ENCODE assay signal across 29 cellular contexts in genomic region chr9:26919698-26920097, GRCh38.
"Had no signal": no experiment of that assay in that cellular context is flagged by ENCODE, and none has a peak within 500 bp of the region (broad histone marks: within the 10 kb centered on the region; RNA-seq: fewer than 3 reads in every experiment).

No MANE protein-coding gene starts in this region.

- H3K4me1 Mint-ChIP-seq: naive B cell; nephron progenitor cell; neural crest cell; stimulated activated effector memory CD8-positive, alpha-beta T cell treated with anti-CD3 and anti-CD28 coated beads, Interleukin-12 subunit alpha, Interleukin-12 subunit beta, amount 100 ng/mL, for 72 hours; stimulated activated naive B cell treated with anti-CD40 and anti-IgM and Interleukin-4, amounts not matched to agents 10 μg/mL and 1 μg/mL and 100 μg/mL, for 72 hours had no signal

- H3K9me3 Mint-ChIP-seq: naive B cell; naive thymus-derived CD8-positive, alpha-beta T cell; natural killer cell treated with Interleukin-12 subunit alpha and Interleukin-12 subunit beta and Interleukin-15 and Interleukin-18, amount 100 ng/mL, for 72 hours; nephron progenitor cell; neural crest cell; stimulated activated effector memory CD8-positive, alpha-beta T cell treated with anti-CD3 and anti-CD28 coated beads, Interleukin-12 subunit alpha, Interleukin-12 subunit beta, amount 100 ng/mL, for 72 hours; stimulated activated naive B cell treated with anti-CD40 and anti-IgM and Interleukin-4, amounts not matched to agents 10 μg/mL and 1 μg/mL and 100 μg/mL, for 72 hours; stimulated activated naive CD8-positive, alpha-beta T cell treated with anti-CD3 and anti-CD28 coated beads, Interleukin-15, Interleukin-2, amounts not matched to agents 100 ng/mL and 50 ng/mL, for 24 hours had no signal

- H3K4me1 ChIP-seq: pancreas, prostate gland, right atrium auricular region, right lobe of liver, sigmoid colon, stomach, thyroid gland, tibial nerve, upper lobe of left lung, vagina had no signal

- H3K36me3 ChIP-seq: prostate gland had no signal

- H3K27me3 ChIP-seq: neutrophil, pancreas, right atrium auricular region, right lobe of liver, sigmoid colon, stomach, thyroid gland, tibial nerve, upper lobe of left lung, vagina had no signal

- DNase-seq: naive B cell; naive thymus-derived CD8-positive, alpha-beta T cell; nephron progenitor cell; nucleus accumbens; pancreas; retina; right lobe of liver; sigmoid colon; stimulated activated CD4-positive, alpha-beta T cell treated with anti-CD3 and anti-CD28 coated beads, Interleukin-15, amount 100 ng/mL, for 24 hours; stimulated activated CD4-positive, alpha-beta T cell treated with anti-CD3 and anti-CD28 coated beads, Interleukin-2, amount 100 ng/mL, for 24 hours; stimulated activated CD4-positive, alpha-beta T cell treated with anti-CD3 and anti-CD28 coated beads, Interleukin-2, amount 100 ng/mL, for 48 hours; stimulated activated CD4-positive, alpha-beta T cell treated with anti-CD3 and anti-CD28 coated beads, Interleukin-4, amount 100 ng/mL, for 24 hours; stimulated activated naive B cell treated with anti-CD40 and anti-IgM and Interleukin-4, amounts not matched to agents 10 μg/mL and 1 μg/mL and 100 μg/mL, for 72 hours; stimulated activated naive CD4-positive, alpha-beta T cell treated with Interleukin-2 at 50 U/mL for 16 hours; stomach; thyroid gland; trophoblast cell; upper lobe of left lung had no signal

- H3K27ac Mint-ChIP-seq: naive B cell; naive thymus-derived CD8-positive, alpha-beta T cell; natural killer cell treated with Interleukin-12 subunit alpha and Interleukin-12 subunit beta and Interleukin-15 and Interleukin-18, amount 100 ng/mL, for 72 hours; nephron progenitor cell; stimulated activated effector memory CD8-positive, alpha-beta T cell treated with anti-CD3 and anti-CD28 coated beads, Interleukin-12 subunit alpha, Interleukin-12 subunit beta, amount 100 ng/mL, for 72 hours; stimulated activated naive B cell treated with anti-CD40 and anti-IgM and Interleukin-4, amounts not matched to agents 10 μg/mL and 1 μg/mL and 100 μg/mL, for 72 hours; stimulated activated naive CD8-positive, alpha-beta T cell treated with anti-CD3 and anti-CD28 coated beads, Interleukin-15, Interleukin-2, amounts not matched to agents 100 ng/mL and 50 ng/mL, for 24 hours had no signal

- H3K4me3 Mint-ChIP-seq: naive B cell; naive thymus-derived CD8-positive, alpha-beta T cell; natural killer cell treated with Interleukin-12 subunit alpha and Interleukin-12 subunit beta and Interleukin-15 and Interleukin-18, amount 100 ng/mL, for 72 hours; nephron progenitor cell; neural crest cell; stimulated activated effector memory CD8-positive, alpha-beta T cell treated with anti-CD3 and anti-CD28 coated beads, Interleukin-12 subunit alpha, Interleukin-12 subunit beta, amount 100 ng/mL, for 72 hours; stimulated activated naive B cell treated with anti-CD40 and anti-IgM and Interleukin-4, amounts not matched to agents 10 μg/mL and 1 μg/mL and 100 μg/mL, for 72 hours; stimulated activated naive CD8-positive, alpha-beta T cell treated with anti-CD3 and anti-CD28 coated beads, Interleukin-15, Interleukin-2, amounts not matched to agents 100 ng/mL and 50 ng/mL, for 24 hours had no signal

- H3K9me3 ChIP-seq: neutrophil, pancreas, prostate gland, right atrium auricular region, right lobe of liver, sigmoid colon, stomach, thoracic aorta, thyroid gland, tibial nerve, upper lobe of left lung, vagina had no signal

- H3K27me3 Mint-ChIP-seq: naive B cell; naive thymus-derived CD8-positive, alpha-beta T cell; natural killer cell treated with Interleukin-12 subunit alpha and Interleukin-12 subunit beta and Interleukin-15 and Interleukin-18, amount 100 ng/mL, for 72 hours; stimulated activated naive B cell treated with anti-CD40 and anti-IgM and Interleukin-4, amounts not matched to agents 10 μg/mL and 1 μg/mL and 100 μg/mL, for 72 hours; stimulated activated naive CD8-positive, alpha-beta T cell treated with anti-CD3 and anti-CD28 coated beads, Interleukin-15, Interleukin-2, amounts not matched to agents 100 ng/mL and 50 ng/mL, for 24 hours had no signal

- H3K4me3 ChIP-seq: pancreas, prostate gland, right atrium auricular region, right lobe of liver, sigmoid colon, skin epidermis, stomach, thoracic aorta, thyroid gland, tibial nerve, upper lobe of left lung, vagina had no signal

- H3K27ac ChIP-seq: neutrophil, pancreas, prostate gland, right lobe of liver, sigmoid colon, skin epidermis, stomach, thoracic aorta, thyroid gland, tibial nerve, upper lobe of left lung, vagina had no signal
